Comparison of ENCODE assay signal across 34 cellular contexts in genomic region chr7:70835658-70836057, GRCh38.
"Had no signal": no experiment of that assay in that cellular context is flagged by ENCODE, and none has a peak within 500 bp of the region (broad histone marks: within the 10 kb centered on the region; RNA-seq: fewer than 3 reads in every experiment).

No MANE protein-coding gene starts in this region.

- H3K4me1 ChIP-seq: colonic mucosa, foreskin keratinocyte, gastroesophageal sphincter, heart left ventricle, lower lobe of right lung, prostate gland, right atrium auricular region, stomach, thyroid gland had no signal

- H3K27ac Mint-ChIP-seq: dendritic cell treated with granulocyte-macrophage colony-stimulating factor and Interleukin-4, amounts not matched to agents 40 ng/mL and 50 ng/mL, for 4 days; endodermal cell; memory B cell; mesothelial cell of epicardium; naive B cell; natural killer cell treated with Interleukin-12 subunit alpha and Interleukin-12 subunit beta and Interleukin-15 and Interleukin-18, amount 100 ng/mL, for 72 hours; stimulated activated effector memory CD8-positive, alpha-beta T cell treated with anti-CD3 and anti-CD28 coated beads, Interleukin-12 subunit alpha, Interleukin-12 subunit beta, amount 100 ng/mL, for 72 hours had no signal

- H3K36me3 ChIP-seq: colonic mucosa, gastroesophageal sphincter, heart left ventricle, lower lobe of right lung, prostate gland, right atrium auricular region, stomach, thyroid gland had no signal

- H3K79me2 ChIP-seq: hepatocyte had no signal

- DNase-seq: colonic mucosa; effector CD8-positive, alpha-beta T cell; endodermal cell; foreskin keratinocyte; heart left ventricle; immature natural killer cell; islet precursor cell; kidney glomerular epithelial cell; left colon; left ventricle myocardium superior; lower lobe of right lung; mucosa of descending colon; naive B cell; stimulated activated CD4-positive, alpha-beta T cell treated with anti-CD3 and anti-CD28 coated beads, Interleukin-12 subunit alpha, Interleukin-12 subunit beta, amount 100 ng/mL, for 4 hours; stimulated activated CD4-positive, alpha-beta T cell treated with anti-CD3 and anti-CD28 coated beads, Interleukin-1b, Interleukin-23, amount 100 ng/mL, for 48 hours; stimulated activated CD4-positive, alpha-beta T cell treated with anti-CD3 and anti-CD28 coated beads, Interleukin-4, amount 100 ng/mL, for 1 hour; stimulated activated naive CD4-positive, alpha-beta T cell treated with Interleukin-2 at 50 U/mL for 16 hours; stomach; thyroid gland; trophoblast cell had no signal

- H3K27me3 Mint-ChIP-seq: dendritic cell treated with granulocyte-macrophage colony-stimulating factor and Interleukin-4, amounts not matched to agents 40 ng/mL and 50 ng/mL, for 4 days had no signal

- H2AFZ ChIP-seq: hepatocyte had no signal

- H3K9me3 ChIP-seq: colonic mucosa, gastroesophageal sphincter, heart left ventricle, lower lobe of right lung, mucosa of descending colon, prostate gland, thyroid gland had no signal

- H3K4me2 ChIP-seq: hepatocyte, smooth muscle cell had no signal

- H3K27ac ChIP-seq: colonic mucosa, epithelial cell of prostate, foreskin keratinocyte, gastroesophageal sphincter, heart left ventricle, hepatocyte, lower lobe of right lung, prostate gland, right atrium auricular region, stomach, thyroid gland had no signal

- H3K9me3 Mint-ChIP-seq: immature natural killer cell had no signal

- H3K4me3 Mint-ChIP-seq: dendritic cell treated with granulocyte-macrophage colony-stimulating factor and Interleukin-4, amounts not matched to agents 40 ng/mL and 50 ng/mL, for 4 days; endodermal cell; immature natural killer cell; memory B cell; mesothelial cell of epicardium; natural killer cell treated with Interleukin-12 subunit alpha and Interleukin-12 subunit beta and Interleukin-15 and Interleukin-18, amount 100 ng/mL, for 72 hours; neural crest cell; stimulated activated effector memory CD8-positive, alpha-beta T cell treated with anti-CD3 and anti-CD28 coated beads, Interleukin-12 subunit alpha, Interleukin-12 subunit beta, amount 100 ng/mL, for 72 hours had no signal

- H3K36me3 Mint-ChIP-seq: immature natural killer cell; memory B cell; mesothelial cell of epicardium; naive B cell; natural killer cell treated with Interleukin-12 subunit alpha and Interleukin-12 subunit beta and Interleukin-15 and Interleukin-18, amount 100 ng/mL, for 72 hours; stimulated activated effector memory CD8-positive, alpha-beta T cell treated with anti-CD3 and anti-CD28 coated beads, Interleukin-12 subunit alpha, Interleukin-12 subunit beta, amount 100 ng/mL, for 72 hours had no signal

- H3K4me1 Mint-ChIP-seq: immature natural killer cell; memory B cell; mesothelial cell of epicardium; naive B cell; stimulated activated effector memory CD8-positive, alpha-beta T cell treated with anti-CD3 and anti-CD28 coated beads, Interleukin-12 subunit alpha, Interleukin-12 subunit beta, amount 100 ng/mL, for 72 hours had no signal

- ATAC-seq: esophagus mucosa; foreskin keratinocyte; gastroesophageal sphincter; heart left ventricle; left colon; left ventricle myocardium superior; lower lobe of right lung; mucosa of descending colon; natural killer cell treated with Interleukin-12 subunit alpha and Interleukin-12 subunit beta and Interleukin-15 and Interleukin-18, amount 100 ng/mL, for 72 hours; sciatic nerve; stimulated activated effector memory CD8-positive, alpha-beta T cell treated with anti-CD3 and anti-CD28 coated beads, Interleukin-12 subunit alpha, Interleukin-12 subunit beta, amount 100 ng/mL, for 72 hours had no signal

- H3K4me3 ChIP-seq: colonic mucosa, gastroesophageal sphincter, heart left ventricle, hepatocyte, lower lobe of right lung, mucosa of descending colon, prostate gland, right atrium auricular region, smooth muscle cell, stomach, thyroid gland had no signal

- H3K27me3 ChIP-seq: colonic mucosa, foreskin keratinocyte, hepatocyte, right atrium auricular region, thyroid gland had no signal
